7 cellular contexts compared by ENCODE assay signal in genomic region chr17:77834170-77835115, GRCh38.
A peak's percentile ranks its signal among the peaks of the same experiment; 100 is the strongest.
DNase-seq lines count a peak whose midpoint lies in the region; ATAC-seq, FAIRE-seq and TF ChIP-seq lines count a peak whose summit lies in the region.

No MANE protein-coding gene starts in this region.

- H3K4me3 ChIP-seq in GM23338 (no peak overlapping the region), Panc1 (ENCODE audit: low read depth in 2 of 2, low read length in 2 of 2) (no peak overlapping the region), small intestine (ENCODE audit: low read depth in 1 of 2, low read length in 2 of 2) (no peak overlapping the region)

- H3K36me3 Mint-ChIP-seq in GM23338 (ENCODE audit: low read depth) = no peaks in the 10 kb centered on the region
- H3K36me3 Mint-ChIP-seq in activated T-cell treated with anti-CD3 and anti-CD28 coated beads, Interleukin-2, amount 50 U/mL, for 72 hours (ENCODE audit: insufficient read depth in 2 of 2) = peaks cover 8 to 10% of the 10 kb centered on the region in 2 donors

- no peak overlapping the region for H3K4me3 Mint-ChIP-seq in GM23338
- peak overlapping the region; percentile 40 to 67 for H3K4me3 Mint-ChIP-seq in activated T-cell treated with anti-CD3 and anti-CD28 coated beads, Interleukin-2, amount 50 U/mL, for 72 hours

- ATAC-seq in GM23338 (peak; percentile 77), Panc1 (peak; percentile 95), Right ventricle myocardium inferior (peak; percentile 43), HG02852 (IDR thresholded peaks at IDR 0.05; ENCODE audit: unreplicated experiment) (no peak)
- peak; percentile 85 to 87 for ATAC-seq in activated T-cell treated with anti-CD3 and anti-CD28 coated beads, Interleukin-2, amount 50 U/mL, for 72 hours (replicated peaks in 1 of 2)

- H3K27ac Mint-ChIP-seq in GM23338 = no peak overlapping the region
- H3K27ac Mint-ChIP-seq in activated T-cell treated with anti-CD3 and anti-CD28 coated beads, Interleukin-2, amount 50 U/mL, for 72 hours = no peak overlapping the region

- no peaks in the 10 kb centered on the region for H3K79me2 ChIP-seq in GM23338 (replicated peaks; ENCODE audit: insufficient read depth)

- in situ Hi-C loops in Panc1 (cut with HindIII; ENCODE audit: low pct_unique_long_range_greater_than_20kb, low sequenced_read_pairs) = no loop called here

- no peak overlapping the region for H3K27ac ChIP-seq in GM23338 (ENCODE audit: low read depth)
- no peak overlapping the region for H3K27ac ChIP-seq in Panc1 (ENCODE audit: low read length)
- H3K27ac ChIP-seq in small intestine (ENCODE audit: low read depth in 1 of 2, low read length in 1 of 2) = no peak overlapping the region

- H3K9me3 Mint-ChIP-seq in GM23338 = peaks cover 2% of the 10 kb centered on the region; the same call in 2 of the 3 replicates
- peaks cover 0 to 5% of the 10 kb centered on the region in 2 donors for H3K9me3 Mint-ChIP-seq in activated T-cell treated with anti-CD3 and anti-CD28 coated beads, Interleukin-2, amount 50 U/mL, for 72 hours

- DNase-seq in GM23338 (ENCODE audit: low spot score) (no peak), Panc1 (ENCODE audit: low read depth, low spot score) (no peak), Right ventricle myocardium inferior (ENCODE audit: missing footprints) (no peak), small intestine (peak; percentile 71), DMS153 treated with DMSO at 0.1 percent for 48 hours (lab: John Stamatoyannopoulos, UW; ENCODE audit: unreplicated experiment) (no peak)
- peak; percentile 82 to 91 for DNase-seq in activated T-cell treated with anti-CD3 and anti-CD28 coated beads, Interleukin-2, amount 50 U/mL, for 72 hours

- FAIRE-seq in small intestine (lab: Jason Lieb, UNC) = no peak

- H3K36me3 ChIP-seq in GM23338 (ENCODE audit: insufficient read depth) = no peaks in the 10 kb centered on the region
- no peaks in the 10 kb centered on the region for H3K36me3 ChIP-seq in Panc1 (ENCODE audit: control insufficient read depth, insufficient read depth, low read length)
- no peaks in the 10 kb centered on the region for H3K36me3 ChIP-seq in small intestine (ENCODE audit: control insufficient read depth in 2 of 2, insufficient read depth in 2 of 2, low read length in 2 of 2)

- peaks cover 20% of the 10 kb centered on the region for H3K27me3 Mint-ChIP-seq in GM23338 (ENCODE audit: insufficient read depth, low read depth, poor library complexity)
- H3K27me3 Mint-ChIP-seq in activated T-cell treated with anti-CD3 and anti-CD28 coated beads, Interleukin-2, amount 50 U/mL, for 72 hours (ENCODE audit: low read depth) = peaks cover 15% of the 10 kb centered on the region

- no peaks in the 10 kb centered on the region for H4K20me1 ChIP-seq in GM23338 (replicated peaks; ENCODE audit: insufficient read depth)

- intact Hi-C loops in Panc1 (cut with micrococcal nuclease; ENCODE audit: unreplicated experiment) (no loop called here), Right ventricle myocardium inferior (cut with DNase I) (loop anchor here (5.0 kb wide), 1 partner anchor 123 kb away; the partner anchor contains the start of gene TNRC6C)

- 16 to 51% (median 31%) methylated on average over 12 of the region's 12 CpGs for WGBS in small intestine, 3 donors

- H3K4me2 ChIP-seq in GM23338 = no peak overlapping the region

- TF ChIP-seq CTCF in GM23338 (conservative IDR thresholded peaks at IDR 0.05; ENCODE audit: low read depth in 2 of 2) = no peak
- no peak for TF ChIP-seq CTCF in Panc1 (IDR thresholded peaks at IDR 0.05)

- no peaks in the 10 kb centered on the region for H3K9me2 ChIP-seq in GM23338 (ENCODE audit: insufficient read depth)

- no TSS peak for BruUV-seq in Panc1 (replicated peaks; lab: Mats Ljungman, UMichigan)

- H3K4me1 Mint-ChIP-seq in GM23338 = peaks cover 33% of the 10 kb centered on the region
- H3K4me1 Mint-ChIP-seq in activated T-cell treated with anti-CD3 and anti-CD28 coated beads, Interleukin-2, amount 50 U/mL, for 72 hours (ENCODE audit: low read depth) = peaks cover 65% of the 10 kb centered on the region

- H3K27me3 ChIP-seq in GM23338 (ENCODE audit: insufficient read depth) = no peaks in the 10 kb centered on the region
- no peaks in the 10 kb centered on the region for H3K27me3 ChIP-seq in Panc1 (ENCODE audit: control insufficient read depth, insufficient read depth, low read length)
- H3K27me3 ChIP-seq in small intestine (ENCODE audit: control insufficient read depth in 2 of 2, insufficient read depth in 2 of 2, low read length in 2 of 2) = no peaks in the 10 kb centered on the region

- H3K9me3 ChIP-seq in Panc1 (ENCODE audit: control insufficient read depth, insufficient read depth, low read depth, low read length) (no peaks in the 10 kb centered on the region), small intestine (ENCODE audit: control insufficient read depth, low read depth) (no peaks in the 10 kb centered on the region)

- CTCF ChIA-PET in Panc1 (lab: Charles Lee) = no interaction called here

- POLR2A ChIA-PET in Panc1 (lab: Charles Lee) = no interaction called here

- H3F3A ChIP-seq in GM23338 (replicated peaks; ENCODE audit: low read depth) = 0 out of 2 replicates have a peak, but pooled peaks cover 2% of the 10 kb centered on the region

- H2AFZ ChIP-seq in GM23338 = peak overlapping the region; percentile 66; the same call in 1 of the 2 replicates

- H3K4me1 ChIP-seq in GM23338 (ENCODE audit: insufficient read depth) = peaks cover 5% of the 10 kb centered on the region; the same call in 1 of the 2 replicates
- H3K4me1 ChIP-seq in Panc1 (ENCODE audit: control insufficient read depth, insufficient read depth, low read length) = peaks cover 8% of the 10 kb centered on the region; the same call in 1 of the 2 replicates
- H3K4me1 ChIP-seq in small intestine (ENCODE audit: control insufficient read depth in 2 of 2, insufficient read depth in 1 of 2, low read depth in 1 of 2, low read length in 1 of 2) = peaks cover 0 to 4% of the 10 kb centered on the region in 2 donors

TF ChIP-seq in GM23338, 12 proteins besides CTCF, POLR2A, EP300 and RAD21 (continues in another document):
- TF ChIP-seq EZH2 (IDR thresholded peaks at IDR 0.05; ENCODE audit: low read depth, unreplicated experiment) (no peak), EZH2phosphoT487 (IDR thresholded peaks at IDR 0.05; ENCODE audit: unreplicated experiment) (no peak), ZNF331 (CRISPR knock-in tag; IDR thresholded peaks at IDR 0.05; ENCODE audit: low read depth) (no peak), STAT1 (IDR thresholded peaks at IDR 0.05; ENCODE audit: unreplicated experiment) (no peak)
- TF ChIP-seq, protein P1, sequence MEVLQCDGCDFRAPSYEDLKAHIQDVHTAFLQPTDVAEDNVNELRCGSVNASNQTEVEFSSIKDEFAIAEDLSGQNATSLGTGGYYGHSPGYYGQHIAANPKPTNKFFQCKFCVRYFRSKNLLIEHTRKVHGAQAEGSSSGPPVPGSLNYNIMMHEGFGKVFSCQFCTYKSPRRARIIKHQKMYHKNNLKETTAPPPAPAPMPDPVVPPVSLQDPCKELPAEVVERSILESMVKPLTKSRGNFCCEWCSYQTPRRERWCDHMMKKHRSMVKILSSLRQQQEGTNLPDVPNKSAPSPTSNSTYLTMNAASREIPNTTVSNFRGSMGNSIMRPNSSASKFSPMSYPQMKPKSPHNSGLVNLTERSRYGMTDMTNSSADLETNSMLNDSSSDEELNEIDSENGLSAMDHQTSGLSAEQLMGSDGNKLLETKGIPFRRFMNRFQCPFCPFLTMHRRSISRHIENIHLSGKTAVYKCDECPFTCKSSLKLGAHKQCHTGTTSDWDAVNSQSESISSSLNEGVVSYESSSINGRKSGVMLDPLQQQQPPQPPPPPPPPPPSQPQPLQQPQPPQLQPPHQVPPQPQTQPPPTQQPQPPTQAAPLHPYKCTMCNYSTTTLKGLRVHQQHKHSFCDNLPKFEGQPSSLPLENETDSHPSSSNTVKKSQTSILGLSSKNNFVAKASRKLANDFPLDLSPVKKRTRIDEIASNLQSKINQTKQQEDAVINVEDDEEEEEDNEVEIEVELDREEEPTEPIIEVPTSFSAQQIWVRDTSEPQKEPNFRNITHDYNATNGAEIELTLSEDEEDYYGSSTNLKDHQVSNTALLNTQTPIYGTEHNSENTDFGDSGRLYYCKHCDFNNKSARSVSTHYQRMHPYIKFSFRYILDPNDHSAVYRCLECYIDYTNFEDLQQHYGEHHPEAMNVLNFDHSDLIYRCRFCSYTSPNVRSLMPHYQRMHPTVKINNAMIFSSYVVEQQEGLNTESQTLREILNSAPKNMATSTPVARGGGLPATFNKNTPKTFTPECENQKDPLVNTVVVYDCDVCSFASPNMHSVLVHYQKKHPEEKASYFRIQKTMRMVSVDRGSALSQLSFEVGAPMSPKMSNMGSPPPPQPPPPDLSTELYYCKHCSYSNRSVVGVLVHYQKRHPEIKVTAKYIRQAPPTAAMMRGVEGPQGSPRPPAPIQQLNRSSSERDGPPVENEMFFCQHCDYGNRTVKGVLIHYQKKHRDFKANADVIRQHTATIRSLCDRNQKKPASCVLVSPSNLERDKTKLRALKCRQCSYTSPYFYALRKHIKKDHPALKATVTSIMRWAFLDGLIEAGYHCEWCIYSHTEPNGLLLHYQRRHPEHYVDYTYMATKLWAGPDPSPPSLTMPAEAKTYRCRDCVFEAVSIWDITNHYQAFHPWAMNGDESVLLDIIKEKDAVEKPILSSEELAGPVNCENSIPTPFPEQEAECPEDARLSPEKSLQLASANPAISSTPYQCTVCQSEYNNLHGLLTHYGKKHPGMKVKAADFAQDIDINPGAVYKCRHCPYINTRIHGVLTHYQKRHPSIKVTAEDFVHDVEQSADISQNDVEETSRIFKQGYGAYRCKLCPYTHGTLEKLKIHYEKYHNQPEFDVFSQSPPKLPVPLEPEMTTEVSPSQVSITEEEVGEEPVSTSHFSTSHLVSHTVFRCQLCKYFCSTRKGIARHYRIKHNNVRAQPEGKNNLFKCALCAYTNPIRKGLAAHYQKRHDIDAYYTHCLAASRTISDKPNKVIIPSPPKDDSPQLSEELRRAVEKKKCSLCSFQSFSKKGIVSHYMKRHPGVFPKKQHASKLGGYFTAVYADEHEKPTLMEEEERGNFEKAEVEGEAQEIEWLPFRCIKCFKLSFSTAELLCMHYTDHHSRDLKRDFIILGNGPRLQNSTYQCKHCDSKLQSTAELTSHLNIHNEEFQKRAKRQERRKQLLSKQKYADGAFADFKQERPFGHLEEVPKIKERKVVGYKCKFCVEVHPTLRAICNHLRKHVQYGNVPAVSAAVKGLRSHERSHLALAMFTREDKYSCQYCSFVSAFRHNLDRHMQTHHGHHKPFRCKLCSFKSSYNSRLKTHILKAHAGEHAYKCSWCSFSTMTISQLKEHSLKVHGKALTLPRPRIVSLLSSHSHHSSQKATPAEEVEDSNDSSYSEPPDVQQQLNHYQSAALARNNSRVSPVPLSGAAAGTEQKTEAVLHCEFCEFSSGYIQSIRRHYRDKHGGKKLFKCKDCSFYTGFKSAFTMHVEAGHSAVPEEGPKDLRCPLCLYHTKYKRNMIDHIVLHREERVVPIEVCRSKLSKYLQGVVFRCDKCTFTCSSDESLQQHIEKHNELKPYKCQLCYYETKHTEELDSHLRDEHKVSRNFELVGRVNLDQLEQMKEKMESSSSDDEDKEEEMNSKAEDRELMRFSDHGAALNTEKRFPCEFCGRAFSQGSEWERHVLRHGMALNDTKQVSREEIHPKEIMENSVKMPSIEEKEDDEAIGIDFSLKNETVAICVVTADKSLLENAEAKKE (CRISPR knock-in tag; IDR thresholded peaks at IDR 0.05) = no peak

Comparison
In these comparisons a context has a peak if more than half of its experiments do, and no peak if none do; other contexts are left out.
1. DNase-seq: peak in activated T-cell treated with anti-CD3 and anti-CD28 coated beads, Interleukin-2, amount 50 U/mL, for 72 hours (2 of 2) and small intestine (single experiment); none in GM23338 (single experiment), Panc1 (single experiment), Right ventricle myocardium inferior (single experiment) and DMS153 treated with DMSO at 0.1 percent for 48 hours (single experiment).